1 cellular context compared by ENCODE assay signal in the genomic region with DNA sequence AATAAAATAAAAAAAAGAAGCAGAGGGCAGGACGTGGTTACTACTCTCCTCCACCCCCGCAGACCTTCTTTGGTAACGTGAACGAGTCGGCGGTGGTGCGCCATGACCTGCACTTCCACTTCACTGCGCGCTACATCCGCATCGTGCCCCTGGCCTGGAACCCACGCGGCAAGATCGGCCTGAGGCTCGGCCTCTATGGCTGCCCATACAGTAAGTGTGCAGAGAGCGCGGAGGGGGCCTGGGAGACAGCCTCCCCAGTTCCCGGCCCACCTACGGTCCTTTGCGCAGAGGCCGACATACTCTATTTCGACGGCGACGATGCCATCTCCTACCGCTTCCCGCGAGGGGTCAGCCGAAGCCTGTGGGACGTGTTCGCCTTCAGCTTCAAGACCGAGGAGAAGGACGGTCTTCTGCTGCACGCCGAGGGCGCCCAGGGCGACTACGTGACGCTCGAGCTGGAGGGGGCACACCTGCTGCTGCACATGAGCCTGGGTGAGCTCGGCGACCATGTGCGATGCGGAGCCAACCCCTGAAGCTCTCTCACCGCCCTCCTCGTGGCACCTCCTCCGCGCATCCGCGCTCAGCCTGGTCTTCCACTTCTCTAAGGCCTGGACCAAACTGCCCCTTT.
TF ChIP-seq lines count a peak whose summit lies in the region.

No MANE protein-coding gene starts in this region.

TF ChIP-seq in K562, 482 proteins besides CTCF, POLR2A, EP300 and RAD21:
- TF ChIP-seq SLC30A9 (CRISPR knock-in tag; IDR thresholded peaks at IDR 0.05) (no peak), ZFP36 (IDR thresholded peaks at IDR 0.05; ENCODE audit: low read depth, low read length, partially characterized antibody) (no peak), EGR1 (conservative IDR thresholded peaks at IDR 0.05) (peak; percentile 40), RBFOX2 (IDR thresholded peaks at IDR 0.05; ENCODE audit: low read depth, low read length) (no peak), ZBTB33 (CRISPR knock-in tag; IDR thresholded peaks at IDR 0.05) (peak; percentile 56; the same call in 1 of the 2 replicates)
